1 cellular context compared by ENCODE assay signal in the genomic region with DNA sequence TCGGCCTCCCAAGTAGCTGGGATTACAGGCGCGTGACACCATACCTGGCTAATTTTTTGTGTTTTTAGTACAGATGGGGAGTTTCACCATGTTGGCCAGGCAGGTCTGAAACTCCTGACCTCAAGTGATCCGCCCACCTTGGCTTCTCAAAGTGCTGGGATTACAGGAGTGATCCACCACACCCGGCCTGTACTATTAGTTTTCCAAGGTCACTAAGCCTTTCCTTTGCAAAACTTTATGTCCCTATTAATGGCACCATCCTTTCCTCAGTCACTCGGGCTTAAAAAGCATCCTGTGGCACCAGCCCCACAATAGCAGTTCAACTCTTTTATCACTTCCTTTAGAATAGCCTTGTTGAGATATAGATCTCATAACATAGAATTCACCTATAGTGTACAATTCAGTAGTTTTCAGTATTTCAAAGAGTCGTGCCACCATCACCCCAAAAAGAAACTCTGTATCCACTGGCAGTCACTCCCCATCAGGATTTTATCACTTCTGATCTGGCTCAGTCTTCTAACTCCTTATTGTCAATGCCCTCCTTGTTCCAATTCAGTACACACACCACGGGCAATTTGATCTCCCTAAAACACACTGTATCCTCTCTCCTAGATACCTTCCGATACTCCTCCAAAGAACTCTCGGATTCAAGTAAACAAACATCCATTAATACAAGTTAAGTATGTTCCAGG.
TF ChIP-seq lines count a peak whose summit lies in the region.

No MANE protein-coding gene starts in this region.

TF ChIP-seq in H1, 55 proteins besides CTCF, POLR2A, EP300 and RAD21:
- TF ChIP-seq KDM4A (IDR thresholded peaks at IDR 0.05; ENCODE audit: low read depth, low read length, severe bottlenecking) (no peak), TAF1 (IDR thresholded peaks at IDR 0.05; ENCODE audit: low read depth, low read length) (no peak), POLR2AphosphoS5 (IDR thresholded peaks at IDR 0.05; ENCODE audit: low read depth, low read length) (no peak), TCF12 (IDR thresholded peaks at IDR 0.05; ENCODE audit: low read depth, low read length) (no peak), TAF7 (optimal IDR thresholded peaks at IDR 0.05; ENCODE audit: borderline replicate concordance, low read depth, low read length) (no peak), HDAC2 (IDR thresholded peaks at IDR 0.05; ENCODE audit: borderline replicate concordance in 1 of 2, low read depth in 2 of 2, low read length in 2 of 2) (no peak), CBX8 (IDR thresholded peaks at IDR 0.05; ENCODE audit: borderline replicate concordance, low read depth, low read length) (no peak), POU5F1 (IDR thresholded peaks at IDR 0.05; ENCODE audit: low read depth, low read length) (no peak), SIRT6 (IDR thresholded peaks at IDR 0.05; ENCODE audit: low read length) (no peak), EZH2 (IDR thresholded peaks at IDR 0.05; ENCODE audit: low read depth, low read length, severe bottlenecking) (no peak), RFX5 (IDR thresholded peaks at IDR 0.05; ENCODE audit: borderline replicate concordance, low read depth, low read length) (no peak), RXRA (IDR thresholded peaks at IDR 0.05; ENCODE audit: insufficient read depth, low read depth, low read length) (no peak), GABPA (IDR thresholded peaks at IDR 0.05; ENCODE audit: borderline replicate concordance, insufficient read depth, low read length) (no peak), YY1 (IDR thresholded peaks at IDR 0.05; ENCODE audit: low read depth, low read length) (no peak), RNF2 (IDR thresholded peaks at IDR 0.05; ENCODE audit: borderline replicate concordance, low read depth, low read length, missing control alignments, poor library complexity, severe bottlenecking) (no peak), BRCA1 (IDR thresholded peaks at IDR 0.05; ENCODE audit: low read depth, low read length) (no peak)
- TF ChIP-seq, protein P1, sequence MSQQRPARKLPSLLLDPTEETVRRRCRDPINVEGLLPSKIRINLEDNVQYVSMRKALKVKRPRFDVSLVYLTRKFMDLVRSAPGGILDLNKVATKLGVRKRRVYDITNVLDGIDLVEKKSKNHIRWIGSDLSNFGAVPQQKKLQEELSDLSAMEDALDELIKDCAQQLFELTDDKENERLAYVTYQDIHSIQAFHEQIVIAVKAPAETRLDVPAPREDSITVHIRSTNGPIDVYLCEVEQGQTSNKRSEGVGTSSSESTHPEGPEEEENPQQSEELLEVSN (IDR thresholded peaks at IDR 0.05), result no peak
- TF ChIP-seq, protein P2, sequence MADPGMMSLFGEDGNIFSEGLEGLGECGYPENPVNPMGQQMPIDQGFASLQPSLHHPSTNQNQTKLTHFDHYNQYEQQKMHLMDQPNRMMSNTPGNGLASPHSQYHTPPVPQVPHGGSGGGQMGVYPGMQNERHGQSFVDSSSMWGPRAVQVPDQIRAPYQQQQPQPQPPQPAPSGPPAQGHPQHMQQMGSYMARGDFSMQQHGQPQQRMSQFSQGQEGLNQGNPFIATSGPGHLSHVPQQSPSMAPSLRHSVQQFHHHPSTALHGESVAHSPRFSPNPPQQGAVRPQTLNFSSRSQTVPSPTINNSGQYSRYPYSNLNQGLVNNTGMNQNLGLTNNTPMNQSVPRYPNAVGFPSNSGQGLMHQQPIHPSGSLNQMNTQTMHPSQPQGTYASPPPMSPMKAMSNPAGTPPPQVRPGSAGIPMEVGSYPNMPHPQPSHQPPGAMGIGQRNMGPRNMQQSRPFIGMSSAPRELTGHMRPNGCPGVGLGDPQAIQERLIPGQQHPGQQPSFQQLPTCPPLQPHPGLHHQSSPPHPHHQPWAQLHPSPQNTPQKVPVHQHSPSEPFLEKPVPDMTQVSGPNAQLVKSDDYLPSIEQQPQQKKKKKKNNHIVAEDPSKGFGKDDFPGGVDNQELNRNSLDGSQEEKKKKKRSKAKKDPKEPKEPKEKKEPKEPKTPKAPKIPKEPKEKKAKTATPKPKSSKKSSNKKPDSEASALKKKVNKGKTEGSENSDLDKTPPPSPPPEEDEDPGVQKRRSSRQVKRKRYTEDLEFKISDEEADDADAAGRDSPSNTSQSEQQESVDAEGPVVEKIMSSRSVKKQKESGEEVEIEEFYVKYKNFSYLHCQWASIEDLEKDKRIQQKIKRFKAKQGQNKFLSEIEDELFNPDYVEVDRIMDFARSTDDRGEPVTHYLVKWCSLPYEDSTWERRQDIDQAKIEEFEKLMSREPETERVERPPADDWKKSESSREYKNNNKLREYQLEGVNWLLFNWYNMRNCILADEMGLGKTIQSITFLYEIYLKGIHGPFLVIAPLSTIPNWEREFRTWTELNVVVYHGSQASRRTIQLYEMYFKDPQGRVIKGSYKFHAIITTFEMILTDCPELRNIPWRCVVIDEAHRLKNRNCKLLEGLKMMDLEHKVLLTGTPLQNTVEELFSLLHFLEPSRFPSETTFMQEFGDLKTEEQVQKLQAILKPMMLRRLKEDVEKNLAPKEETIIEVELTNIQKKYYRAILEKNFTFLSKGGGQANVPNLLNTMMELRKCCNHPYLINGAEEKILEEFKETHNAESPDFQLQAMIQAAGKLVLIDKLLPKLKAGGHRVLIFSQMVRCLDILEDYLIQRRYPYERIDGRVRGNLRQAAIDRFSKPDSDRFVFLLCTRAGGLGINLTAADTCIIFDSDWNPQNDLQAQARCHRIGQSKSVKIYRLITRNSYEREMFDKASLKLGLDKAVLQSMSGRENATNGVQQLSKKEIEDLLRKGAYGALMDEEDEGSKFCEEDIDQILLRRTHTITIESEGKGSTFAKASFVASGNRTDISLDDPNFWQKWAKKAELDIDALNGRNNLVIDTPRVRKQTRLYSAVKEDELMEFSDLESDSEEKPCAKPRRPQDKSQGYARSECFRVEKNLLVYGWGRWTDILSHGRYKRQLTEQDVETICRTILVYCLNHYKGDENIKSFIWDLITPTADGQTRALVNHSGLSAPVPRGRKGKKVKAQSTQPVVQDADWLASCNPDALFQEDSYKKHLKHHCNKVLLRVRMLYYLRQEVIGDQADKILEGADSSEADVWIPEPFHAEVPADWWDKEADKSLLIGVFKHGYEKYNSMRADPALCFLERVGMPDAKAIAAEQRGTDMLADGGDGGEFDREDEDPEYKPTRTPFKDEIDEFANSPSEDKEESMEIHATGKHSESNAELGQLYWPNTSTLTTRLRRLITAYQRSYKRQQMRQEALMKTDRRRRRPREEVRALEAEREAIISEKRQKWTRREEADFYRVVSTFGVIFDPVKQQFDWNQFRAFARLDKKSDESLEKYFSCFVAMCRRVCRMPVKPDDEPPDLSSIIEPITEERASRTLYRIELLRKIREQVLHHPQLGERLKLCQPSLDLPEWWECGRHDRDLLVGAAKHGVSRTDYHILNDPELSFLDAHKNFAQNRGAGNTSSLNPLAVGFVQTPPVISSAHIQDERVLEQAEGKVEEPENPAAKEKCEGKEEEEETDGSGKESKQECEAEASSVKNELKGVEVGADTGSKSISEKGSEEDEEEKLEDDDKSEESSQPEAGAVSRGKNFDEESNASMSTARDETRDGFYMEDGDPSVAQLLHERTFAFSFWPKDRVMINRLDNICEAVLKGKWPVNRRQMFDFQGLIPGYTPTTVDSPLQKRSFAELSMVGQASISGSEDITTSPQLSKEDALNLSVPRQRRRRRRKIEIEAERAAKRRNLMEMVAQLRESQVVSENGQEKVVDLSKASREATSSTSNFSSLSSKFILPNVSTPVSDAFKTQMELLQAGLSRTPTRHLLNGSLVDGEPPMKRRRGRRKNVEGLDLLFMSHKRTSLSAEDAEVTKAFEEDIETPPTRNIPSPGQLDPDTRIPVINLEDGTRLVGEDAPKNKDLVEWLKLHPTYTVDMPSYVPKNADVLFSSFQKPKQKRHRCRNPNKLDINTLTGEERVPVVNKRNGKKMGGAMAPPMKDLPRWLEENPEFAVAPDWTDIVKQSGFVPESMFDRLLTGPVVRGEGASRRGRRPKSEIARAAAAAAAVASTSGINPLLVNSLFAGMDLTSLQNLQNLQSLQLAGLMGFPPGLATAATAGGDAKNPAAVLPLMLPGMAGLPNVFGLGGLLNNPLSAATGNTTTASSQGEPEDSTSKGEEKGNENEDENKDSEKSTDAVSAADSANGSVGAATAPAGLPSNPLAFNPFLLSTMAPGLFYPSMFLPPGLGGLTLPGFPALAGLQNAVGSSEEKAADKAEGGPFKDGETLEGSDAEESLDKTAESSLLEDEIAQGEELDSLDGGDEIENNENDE (IDR thresholded peaks at IDR 0.05; ENCODE audit: insufficient replicate concordance, low read length), result no peak
- TF ChIP-seq, protein P3, sequence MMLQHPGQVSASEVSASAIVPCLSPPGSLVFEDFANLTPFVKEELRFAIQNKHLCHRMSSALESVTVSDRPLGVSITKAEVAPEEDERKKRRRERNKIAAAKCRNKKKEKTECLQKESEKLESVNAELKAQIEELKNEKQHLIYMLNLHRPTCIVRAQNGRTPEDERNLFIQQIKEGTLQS (IDR thresholded peaks at IDR 0.05; ENCODE audit: insufficient read depth, low read depth, low read length), result no peak
